ENCODE assay signal across 8 cellular contexts in the genomic region with DNA sequence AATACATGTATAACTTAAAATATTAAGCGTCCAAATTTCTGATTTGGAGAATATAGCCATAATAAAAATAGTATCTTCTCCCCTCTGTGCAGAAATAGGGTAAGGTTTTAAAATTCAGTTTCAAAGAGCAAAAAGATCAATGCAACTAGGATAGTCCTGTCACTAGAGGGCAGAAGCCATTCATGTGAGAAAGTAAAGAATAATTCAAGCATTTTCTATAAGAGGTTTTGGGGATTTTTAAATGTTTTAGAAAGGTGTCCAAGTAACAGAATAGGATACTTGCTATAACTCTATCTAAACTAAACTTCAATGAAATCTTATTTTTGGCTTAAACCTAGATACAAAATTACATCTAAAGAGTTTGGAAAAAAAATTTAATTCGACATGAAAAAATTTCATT. TPM values are rescaled to one million over a fixed set of nuclear protein-coding genes. Genes with fewer than 3 reads are reported as not detected.
DNase-seq lines count a peak whose midpoint lies in the region; ATAC-seq and TF ChIP-seq lines count a peak whose summit lies in the region.

No MANE protein-coding gene starts in this region.

- H3K9me3 ChIP-seq in PC-3 (ENCODE audit: low read length), result no peaks in the 10 kb centered on the region

- H3K4me3 Mint-ChIP-seq in T-cell, result no peak overlapping the region

- H3K4me3 ChIP-seq in H7 (ENCODE audit: insufficient read depth, low read depth, low read length) (no peak overlapping the region), PC-3 (ENCODE audit: low read length) (no peak overlapping the region), coronary artery (no peak overlapping the region)

- no peaks in the 10 kb centered on the region for H3F3A ChIP-seq in PC-3 (ENCODE audit: low read length, unreplicated experiment)

- H3K27me3 Mint-ChIP-seq in T-cell, result no peaks in the 10 kb centered on the region

- no peaks in the 10 kb centered on the region for H3K4me1 Mint-ChIP-seq in T-cell

- H3K36me3 ChIP-seq in H7 (replicated peaks; ENCODE audit: control insufficient read depth, insufficient read depth, low read length), result no peaks in the 10 kb centered on the region
- no peaks in the 10 kb centered on the region; the same call in 1 of the 2 replicates for H3K36me3 ChIP-seq in PC-3 (ENCODE audit: low read depth, low read length)

- H3K4me1 ChIP-seq in PC-3 (ENCODE audit: insufficient read depth, low read length), result no peaks in the 10 kb centered on the region

- CTCF ChIA-PET in PC-3 (lab: Charles Lee) (no interaction called here), T-cell (lab: Charles Lee) (no interaction called here)

- DNase-seq in AG08395 (ENCODE audit: low spot score), result peak; percentile 26
- peak; percentile 48 for DNase-seq in H7
- DNase-seq in PC-3, result peak; percentile 47
- peak; percentile 18 for DNase-seq in foreskin melanocyte
- DNase-seq in activated T-cell treated with anti-CD3 and anti-CD28 coated beads, Interleukin-2, amount 50 U/mL, for 48 hours, result no peak
- DNase-seq in OCI-M2 (lab: John Stamatoyannopoulos, UW; ENCODE audit: unreplicated experiment), result no peak
- DNase-seq in coronary artery (ENCODE audit: low spot score), result no peak
- no peak for DNase-seq in T-cell

- H3K36me3 Mint-ChIP-seq in T-cell, result no peaks in the 10 kb centered on the region

- no peaks in the 10 kb centered on the region for H4K20me1 ChIP-seq in PC-3 (ENCODE audit: low read length)

- H2AFZ ChIP-seq in PC-3 (ENCODE audit: low read length), result no peak overlapping the region

- H3K79me2 ChIP-seq in PC-3 (ENCODE audit: low read length), result no peaks in the 10 kb centered on the region

- H3K9ac ChIP-seq in PC-3 (ENCODE audit: low read length), result no peak overlapping the region

- no TSS peak for BruUV-seq in PC-3 (replicated peaks; lab: Mats Ljungman, UMichigan)

- POLR2A ChIA-PET in PC-3 (lab: Charles Lee; ENCODE audit: unreplicated experiment), result no interaction called here
- POLR2A ChIA-PET in T-cell (lab: Charles Lee), result no interaction called here

- TF ChIP-seq CTCF in PC-3 (conservative IDR thresholded peaks at IDR 0.05; ENCODE audit: low read depth, low read length) (peak; percentile 85), coronary artery (IDR thresholded peaks at IDR 0.05) (no peak)

- H3K9me2 ChIP-seq in PC-3 (replicated peaks; ENCODE audit: low read length), result no peaks in the 10 kb centered on the region

- H3K27ac ChIP-seq in PC-3 (ENCODE audit: low read length) (no peak overlapping the region), coronary artery (no peak overlapping the region)

- no peaks in the 10 kb centered on the region for H3K9me3 Mint-ChIP-seq in T-cell

- H3K4me2 ChIP-seq in PC-3 (ENCODE audit: low read length), result no peak overlapping the region

- ATAC-seq in PC-3, result no peak
- ATAC-seq in T-cell (replicated peaks in 1 of 4), result no peak

- intact Hi-C loops in PC-3 (cut with micrococcal nuclease), result loop anchor here (1.0 to 5.0 kb wide), 4 partner anchors 151 to 1431 kb away; no protein-coding TSS in a partner anchor

- H3K27ac Mint-ChIP-seq in T-cell, result no peak overlapping the region

- H3K27me3 ChIP-seq in H7 (ENCODE audit: control insufficient read depth, insufficient read depth, low read length) (no peaks in the 10 kb centered on the region), PC-3 (ENCODE audit: low read length) (no peaks in the 10 kb centered on the region; the same call in 1 of the 2 replicates)

RNA-seq across cellular contexts. Expression of a gene that starts 50.3 kb away (rescaled TPM):
- total RNA-seq in H7 (2014; rRNA removed; shearing (Covaris generic)), result 0.81 and 0.90 TPM in 2 replicates
- total RNA-seq in PC-3 (2014; rRNA removed) (1.0 and 1.6 TPM in 2 replicates), T-cell (not detected)

Comparison
In these comparisons a context has a peak if more than half of its experiments do, and no peak if none do; other contexts are left out.
1. DNase-seq: peak in AG08395 (single experiment), H7 (single experiment), PC-3 (single experiment) and foreskin melanocyte (single experiment); none in activated T-cell treated with anti-CD3 and anti-CD28 coated beads, Interleukin-2, amount 50 U/mL, for 48 hours (0 of 2), OCI-M2 (single experiment), coronary artery (single experiment) and T-cell (0 of 34).